ENCODE assay signal across 1 cellular context in the genomic region with DNA sequence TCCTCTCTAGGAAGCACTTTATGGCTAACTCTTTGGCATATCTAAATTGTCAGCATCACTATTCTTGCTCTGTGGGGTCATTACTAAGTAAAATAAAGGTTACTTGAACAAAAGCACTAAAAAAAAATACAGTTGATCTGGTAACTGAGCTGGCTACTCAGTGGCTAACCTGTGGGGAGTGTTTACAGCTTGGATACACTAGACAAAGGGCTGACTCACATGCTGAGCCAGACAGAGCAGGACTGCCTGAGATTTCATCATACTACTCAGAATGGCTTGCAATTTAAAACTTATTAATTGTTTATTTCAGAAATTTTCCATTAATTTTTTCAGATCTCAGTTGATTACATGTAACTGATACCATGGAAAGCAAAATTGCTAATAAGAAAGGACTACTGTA.
TF ChIP-seq lines count a peak whose summit lies in the region.

No MANE protein-coding gene starts in this region.

TF ChIP-seq in HCT116, 20 proteins besides CTCF, POLR2A, EP300 and RAD21 (continued from another document):
- no peak for TF ChIP-seq ZBTB33 (IDR thresholded peaks at IDR 0.05; ENCODE audit: extremely low read depth, insufficient replicate concordance, low read length)
- peak; percentile 51 for TF ChIP-seq FOSL1 (IDR thresholded peaks at IDR 0.05; ENCODE audit: low read depth)
- TF ChIP-seq JUND (IDR thresholded peaks at IDR 0.05) = peak; percentile 21; the same call in 1 of the 2 replicates
- no peak; the same call in 1 of the 2 replicates for TF ChIP-seq POLR2AphosphoS5 (IDR thresholded peaks at IDR 0.05; ENCODE audit: low read depth, low read length)
- TF ChIP-seq ZFX (IDR thresholded peaks at IDR 0.05) = no peak
- no peak for TF ChIP-seq CBX3 (IDR thresholded peaks at IDR 0.05; ENCODE audit: low read depth)
- TF ChIP-seq EZH2phosphoT487 (IDR thresholded peaks at IDR 0.05; ENCODE audit: borderline replicate concordance) = no peak
- TF ChIP-seq, protein P1, sequence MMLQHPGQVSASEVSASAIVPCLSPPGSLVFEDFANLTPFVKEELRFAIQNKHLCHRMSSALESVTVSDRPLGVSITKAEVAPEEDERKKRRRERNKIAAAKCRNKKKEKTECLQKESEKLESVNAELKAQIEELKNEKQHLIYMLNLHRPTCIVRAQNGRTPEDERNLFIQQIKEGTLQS (IDR thresholded peaks at IDR 0.05) = peak; percentile 42; the same call in 1 of the 2 replicates
- no peak for TF ChIP-seq SIN3A (IDR thresholded peaks at IDR 0.05; ENCODE audit: low read depth)
- no peak for TF ChIP-seq TCF7L2 (IDR thresholded peaks at IDR 0.05; ENCODE audit: borderline replicate concordance, extremely low read depth, insufficient read depth, insufficient read length)
- TF ChIP-seq ELF1 (IDR thresholded peaks at IDR 0.05; ENCODE audit: borderline replicate concordance, low read depth) = no peak
- peak; percentile 30; the same call in 1 of the 2 replicates for TF ChIP-seq SP1 (IDR thresholded peaks at IDR 0.05; ENCODE audit: low read depth)
- no peak for TF ChIP-seq YY1 (IDR thresholded peaks at IDR 0.05; ENCODE audit: extremely low read depth, insufficient replicate concordance, low read depth, low read length)
